In genomic region chr4:57085278-57085677, GRCh38 we compare ENCODE assay signal across 19 cellular contexts. TPM values are rescaled to one million over a fixed set of nuclear protein-coding genes. Genes with fewer than 3 reads are reported as not detected.
"Had no signal": no experiment of that assay in that cellular context is flagged by ENCODE, and none has a peak within 500 bp of the region (broad histone marks: within the 10 kb centered on the region; RNA-seq: fewer than 3 reads in every experiment).

No MANE protein-coding gene starts in this region.

- H3K4me3 ChIP-seq: adrenal gland, pancreas, psoas muscle, tibial nerve had no signal

- DNase-seq: activated CD4-positive, alpha-beta T cell treated with anti-CD3 and anti-CD28 coated beads, Interleukin-2, amount 50 U/mL, for 1 hour; activated CD8-positive, alpha-beta T cell treated with anti-CD3 and anti-CD28 coated beads, Interleukin-2, amount 10 ng/mL, durations not matched to agents 7 days and 5 days; activated naive CD4-positive, alpha-beta T cell; adrenal gland; effector CD4-positive, alpha-beta T cell; erythroblast; foreskin fibroblast; left ventricle myocardium superior; mammary epithelial cell; naive thymus-derived CD8-positive, alpha-beta T cell; pancreas; psoas muscle; right cardiac atrium; stimulated activated CD4-positive, alpha-beta T cell treated with anti-CD3 and anti-CD28 coated beads, Interleukin-12 subunit alpha, Interleukin-12 subunit beta, amount 100 ng/mL, for 4 hours had no signal

- H3K27me3 ChIP-seq: adrenal gland, pancreas, tibial nerve had no signal

- ATAC-seq: activated CD4-positive, CD25-positive, alpha-beta regulatory T cell treated with anti-CD3 and anti-CD28 coated beads, Interleukin-2, amount 50 U/mL, for 24 hours; activated CD8-positive, alpha-beta T cell treated with anti-CD3 and anti-CD28 coated beads, Interleukin-2, amount 10 ng/mL, durations not matched to agents 7 days and 5 days; activated T-helper 17 cell treated with anti-CD3 and anti-CD28 coated beads, Interleukin-2, amount 50 U/mL, for 72 hours; naive thymus-derived CD8-positive, alpha-beta T cell; pancreas; psoas muscle; right cardiac atrium had no signal

- H3K27ac ChIP-seq: adrenal gland, pancreas, psoas muscle, tibial nerve, VCaP had no signal

- FAIRE-seq: bronchial epithelial cell, pancreas had no signal

- H3K36me3 ChIP-seq: adrenal gland, pancreas had no signal

- H3K9me3 ChIP-seq: pancreas, psoas muscle had no signal

RNA-seq across cellular contexts. Expression of gene IGFBP7, which starts 24.9 kb away (rescaled TPM):
- total RNA-seq: activated CD8-positive, alpha-beta T cell treated with anti-CD3 and anti-CD28 coated beads, Interleukin-2, amount 10 ng/mL, durations not matched to agents 7 days and 5 days; activated T-helper 17 cell treated with anti-CD3 and anti-CD28 coated beads, Interleukin-2, amount 50 U/mL, for 72 hours; naive thymus-derived CD8-positive, alpha-beta T cell had no signal
